Comparison of ENCODE assay signal across 2 cellular contexts in genomic region chr10:110275140-110275729, GRCh38.
TF ChIP-seq lines count a peak whose summit lies in the region.

No MANE protein-coding gene starts in this region.

TF ChIP-seq in GM12878, 131 proteins besides CTCF, POLR2A, EP300 and RAD21:
- no peak for TF ChIP-seq ZNF687 (IDR thresholded peaks at IDR 0.05)
- TF ChIP-seq RAD51 (IDR thresholded peaks at IDR 0.05): 0 out of 2 replicates have a peak, but pooled peaks have one; percentile 14
- TF ChIP-seq ELK1 (IDR thresholded peaks at IDR 0.05; ENCODE audit: low read depth, low read length): no peak

TF ChIP-seq in HEK293T, 16 proteins besides CTCF, POLR2A, EP300 and RAD21 (continued from another document):
- no peak for TF ChIP-seq FOXA1 (IDR thresholded peaks at IDR 0.05)
- TF ChIP-seq FOXK2 (IDR thresholded peaks at IDR 0.05): no peak
- no peak for TF ChIP-seq NFRKB (IDR thresholded peaks at IDR 0.05)
- no peak for TF ChIP-seq PKNOX1 (IDR thresholded peaks at IDR 0.05)
- TF ChIP-seq TARDBP (IDR thresholded peaks at IDR 0.05): no peak
